15 cellular contexts compared by ENCODE assay signal in the genomic region with DNA sequence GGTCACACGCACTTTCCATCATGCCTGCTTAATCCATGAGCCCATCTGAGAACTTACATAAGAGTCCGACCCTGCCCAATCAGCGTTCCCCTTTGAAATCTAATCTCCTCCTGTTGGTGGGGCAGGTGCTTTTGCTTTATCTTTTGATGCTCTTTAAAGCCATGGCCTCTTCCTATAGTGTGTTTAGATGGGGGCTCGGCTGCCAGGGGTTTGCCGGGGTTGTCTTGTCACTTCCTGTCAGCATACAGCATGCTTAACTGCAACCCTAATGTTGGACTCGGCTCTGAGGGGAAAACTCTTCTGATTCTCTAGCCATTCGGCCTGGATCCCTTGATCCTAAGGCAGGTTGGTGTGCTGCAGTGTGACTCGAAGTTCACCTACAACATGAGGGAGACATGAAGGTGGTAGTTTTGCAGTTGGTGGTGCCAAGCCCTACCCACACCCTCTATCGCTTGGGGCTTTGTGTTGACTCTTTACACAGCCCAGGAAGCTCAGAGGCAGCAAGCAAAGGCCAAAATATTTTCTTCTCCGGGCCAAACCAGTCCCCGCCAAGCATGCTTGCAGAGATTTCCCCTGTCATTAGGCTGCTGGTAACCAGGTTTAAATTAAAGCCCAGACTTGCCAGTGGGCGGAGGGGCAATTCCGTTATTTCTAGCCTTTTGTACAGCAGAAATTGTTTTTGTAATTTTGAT.
DNase-seq lines count a peak whose midpoint lies in the region; ATAC-seq and TF ChIP-seq lines count a peak whose summit lies in the region.
"Had no signal": no experiment of that assay in that cellular context is flagged by ENCODE, and none has a peak within 500 bp of the region (broad histone marks: within the 10 kb centered on the region; RNA-seq: fewer than 3 reads in every experiment).

No MANE protein-coding gene starts in this region.

- TF ChIP-seq CTCF in H9 (conservative IDR thresholded peaks at IDR 0.05) (no peak), ascending aorta (IDR thresholded peaks at IDR 0.05) (no peak), gastrocnemius medialis (IDR thresholded peaks at IDR 0.05 in 4 of 5, conservative IDR thresholded peaks at IDR 0.05 in 1 of 5) (no peak)

- no peak overlapping the region for H2AFZ ChIP-seq in H9 (ENCODE audit: low read length)
- H2AFZ ChIP-seq: PC-9 had no signal

- H3K36me3 Mint-ChIP-seq in H9 (ENCODE audit: insufficient read depth in 1 of 3, low read depth in 3 of 3): peaks cover 12 to 18% (median 13%) of the 10 kb centered on the region in 3 experiments; a peak in 6 of 7 replicates
- H3K36me3 Mint-ChIP-seq: IgD-negative memory B cell had no signal

- H3K4ac ChIP-seq in H9 (ENCODE audit: low read depth, low read length): no peak overlapping the region

- H3K27ac ChIP-seq in H9 (ENCODE audit: insufficient read length, low read depth, low read length) (no peak overlapping the region), ascending aorta (peak overlapping the region; percentile 63 to 69), gastrocnemius medialis (peak overlapping the region; percentile 50 to 69 (median 64))
- H3K27ac ChIP-seq: C4-2B, PC-9 had no signal

- H2BK12ac ChIP-seq in H9 (ENCODE audit: insufficient read length, low read depth, low read length): no peak overlapping the region

- H2BK20ac ChIP-seq in H9 (ENCODE audit: low read depth, low read length, poor library complexity, severe bottlenecking): no peak overlapping the region

- intact Hi-C loops in ascending aorta (cut with DNase I) (no loop called here), left ventricle myocardium superior (cut with micrococcal nuclease) (no loop called here), gastrocnemius medialis (cut with DNase I; ENCODE audit: low total_unique reads) (no loop called here)

- no peaks in the 10 kb centered on the region for H3K27me3 ChIP-seq in H9 (ENCODE audit: insufficient read depth, low read length)
- H3K27me3 ChIP-seq in ascending aorta: no peaks in the 10 kb centered on the region
- no peaks in the 10 kb centered on the region for H3K27me3 ChIP-seq in gastrocnemius medialis

- no peak overlapping the region for H3K18ac ChIP-seq in H9 (ENCODE audit: insufficient read length, low read depth, low read length)

- no peak for TF ChIP-seq POLR2A in gastrocnemius medialis (IDR thresholded peaks at IDR 0.05)

- H3K79me1 ChIP-seq in H9 (ENCODE audit: insufficient read depth, low read depth, low read length, poor library complexity, severe bottlenecking): no peaks in the 10 kb centered on the region

- no peak overlapping the region for H2BK5ac ChIP-seq in H9 (ENCODE audit: insufficient read length, low read length)

- no peak overlapping the region for H2BK120ac ChIP-seq in H9 (ENCODE audit: low read depth, low read length, poor library complexity, severe bottlenecking)

- H3K23ac ChIP-seq in H9 (ENCODE audit: insufficient read length, low read depth, low read length): no peak overlapping the region

- H3K4me3 ChIP-seq in ascending aorta: no peak overlapping the region
- H3K4me3 ChIP-seq in gastrocnemius medialis: no peak overlapping the region
- H3K4me3 ChIP-seq: PC-9 had no signal

- H2BK15ac ChIP-seq in H9 (ENCODE audit: low read depth, low read length): no peak overlapping the region

- no peak overlapping the region for H4K8ac ChIP-seq in H9 (replicated peaks; ENCODE audit: insufficient read length, low read depth, low read length)

- in situ Hi-C loops in gastrocnemius medialis (cut with MboI; ENCODE audit: low sequenced_read_pairs in 4 of 4): no loop called here

- no peak overlapping the region for H2AK5ac ChIP-seq in H9 (ENCODE audit: insufficient read length, low read length)

- no peak overlapping the region for H3T11ph ChIP-seq in H9 (ENCODE audit: low read length)

- H4K91ac ChIP-seq in H9 (ENCODE audit: insufficient read length, low read depth, low read length): no peak overlapping the region

- no peaks in the 10 kb centered on the region for H3K23me2 ChIP-seq in H9 (ENCODE audit: insufficient read length, low read depth, low read length, poor library complexity, severe bottlenecking)

- no peak overlapping the region for H3K9ac ChIP-seq in H9 (ENCODE audit: extremely low read depth, insufficient read length, low read length)

- H4K5ac ChIP-seq in H9 (ENCODE audit: insufficient read length, low read depth, low read length): no peak overlapping the region

- no CpG with 5 or more reads among the region's 13 CpGs for WGBS in H9 (ENCODE audit: extremely low coverage, insufficient read length, low lambda C conversion rate)

- H3K4me1 ChIP-seq in H9 (ENCODE audit: insufficient read depth, low read length) (no peaks in the 10 kb centered on the region), ascending aorta (peaks cover 7 to 57% of the 10 kb centered on the region in 2 donors), gastrocnemius medialis (peaks cover 34 to 50% of the 10 kb centered on the region in 2 donors)

- H3K56ac ChIP-seq in H9 (ENCODE audit: insufficient read length, low read depth, low read length): no peak overlapping the region

- no peaks in the 10 kb centered on the region for H3K79me2 ChIP-seq in H9 (ENCODE audit: insufficient read depth, low read length)

- no peaks in the 10 kb centered on the region for H3K9me3 ChIP-seq in H9 (ENCODE audit: control insufficient read depth, low read depth, low read length)
- peaks cover 0 to 3% of the 10 kb centered on the region in 2 donors for H3K9me3 ChIP-seq in ascending aorta
- no peaks in the 10 kb centered on the region for H3K9me3 ChIP-seq in gastrocnemius medialis

- ATAC-seq in left ventricle myocardium superior: peak; percentile 61
- ATAC-seq in gastrocnemius medialis: no peak

- peak overlapping the region in 2 of 3 experiments; percentile 26 to 46; a peak in 2 of 7 replicates for H3K27ac Mint-ChIP-seq in H9

- no peaks in the 10 kb centered on the region; the same call in 1 of the 2 replicates for H3K27me3 Mint-ChIP-seq in H9 (ENCODE audit: low read depth)
- H3K27me3 Mint-ChIP-seq: IgD-negative memory B cell had no signal

- H4K20me1 ChIP-seq in H9 (ENCODE audit: control insufficient read depth, insufficient read depth, insufficient read length): no peaks in the 10 kb centered on the region

- H3K4me2 ChIP-seq in H9 (ENCODE audit: insufficient read depth, insufficient read length, low read length): no peak overlapping the region
- H3K4me2 ChIP-seq: PC-9 had no signal

- H3K9me3 Mint-ChIP-seq in H9: no peaks in the 10 kb centered on the region
- H3K9me3 Mint-ChIP-seq: IgD-negative memory B cell had no signal

- H3K36me3 ChIP-seq in ascending aorta (no peaks in the 10 kb centered on the region), gastrocnemius medialis (no peaks in the 10 kb centered on the region)

- H3K14ac ChIP-seq in H9 (ENCODE audit: insufficient read depth, low read length): no peak overlapping the region

- DNase-seq in H9 (no peak), ascending aorta (ENCODE audit: low spot score in 2 of 2) (no peak), left ventricle myocardium superior (peak; percentile 41), gastrocnemius medialis (no peak), NCI-H2171 treated with DMSO at 0.1 percent for 48 hours (lab: John Stamatoyannopoulos, UW) (no peak), activated gamma-delta T cell treated with Interleukin-2 at 50 U/mL for 16 hours (no peak)
- no peak for DNase-seq in stimulated activated CD8-positive, alpha-beta memory T cell treated with anti-CD3 and anti-CD28 coated beads, Interleukin-4, amount 100 ng/mL, for 48 hours
- DNase-seq: DMS 273 treated with DMSO at 0.1 percent for 48 hours, H7, NCI-H1417, NCI-H187 treated with DMSO at 0.1 percent for 48 hours, NCI-H748 treated with DMSO at 0.1 percent for 48 hours, PC-9 had no signal

- H3K4me1 Mint-ChIP-seq in H9: peaks cover 5 to 6% of the 10 kb centered on the region in 2 experiments; a peak in 3 of 4 replicates

- no peak overlapping the region for H3K4me3 Mint-ChIP-seq in H9
- H3K4me3 Mint-ChIP-seq: IgD-negative memory B cell had no signal
